Comparison of ENCODE assay signal across 11 cellular contexts in genomic region chr5:173330151-173330855, GRCh38. TPM values are rescaled to one million over a fixed set of nuclear protein-coding genes. Genes with fewer than 3 reads are reported as not detected.
DNase-seq lines count a peak whose midpoint lies in the region; ATAC-seq and TF ChIP-seq lines count a peak whose summit lies in the region.
"Had no signal": no experiment of that assay in that cellular context is flagged by ENCODE, and none has a peak within 500 bp of the region (broad histone marks: within the 10 kb centered on the region; RNA-seq: fewer than 3 reads in every experiment).

No MANE protein-coding gene starts in this region.

- peaks cover 56% of the 10 kb centered on the region for H3K27me3 Mint-ChIP-seq in stimulated activated naive CD8-positive, alpha-beta T cell treated with anti-CD3 and anti-CD28 coated beads, Interleukin-15, amount 100 ng/mL, for 72 hours

- ATAC-seq in heart left ventricle, result no peak
- ATAC-seq in Right ventricle myocardium superior (ENCODE audit: poor library complexity), result no peak
- no peak for ATAC-seq in RWPE2 (ENCODE audit: low read depth)
- ATAC-seq in stimulated activated naive CD8-positive, alpha-beta T cell treated with anti-CD3 and anti-CD28 coated beads, Interleukin-15, amount 100 ng/mL, for 72 hours, result no peak
- ATAC-seq in HG03432 (IDR thresholded peaks at IDR 0.05; ENCODE audit: unreplicated experiment), result no peak

- WGBS in heart left ventricle, 4 donors, result 59 to 70% (median 64%) methylated on average over 11 to 13 of the region's 13 CpGs

- peaks cover 46% of the 10 kb centered on the region for H3K4me1 Mint-ChIP-seq in stimulated activated naive CD8-positive, alpha-beta T cell treated with anti-CD3 and anti-CD28 coated beads, Interleukin-15, amount 100 ng/mL, for 72 hours

- H3K36me3 ChIP-seq in heart left ventricle, result no peaks in the 10 kb centered on the region
- peaks cover 26% of the 10 kb centered on the region for H3K36me3 ChIP-seq in RWPE2 (ENCODE audit: low read depth)
- H3K36me3 ChIP-seq: uterus had no signal

- TF ChIP-seq POLR2A in heart left ventricle (IDR thresholded peaks at IDR 0.05), result no peak

- peaks cover 6 to 7% of the 10 kb centered on the region in 2 donors for H3K9me3 Mint-ChIP-seq in stimulated activated naive CD8-positive, alpha-beta T cell treated with anti-CD3 and anti-CD28 coated beads, Interleukin-15, amount 100 ng/mL, for 72 hours

- H3K27ac Mint-ChIP-seq in stimulated activated naive CD8-positive, alpha-beta T cell treated with anti-CD3 and anti-CD28 coated beads, Interleukin-15, amount 100 ng/mL, for 72 hours, result peak overlapping the region; percentile 80 to 97

- H3K9me3 ChIP-seq in heart left ventricle (no peaks in the 10 kb centered on the region), RWPE2 (ENCODE audit: severe bottlenecking) (no peaks in the 10 kb centered on the region)
- H3K9me3 ChIP-seq: uterus had no signal

- peak overlapping the region in 3 of 12 donors; percentile 52 to 87 (median 72) for H3K27ac ChIP-seq in heart left ventricle
- H3K27ac ChIP-seq in RWPE2 (ENCODE audit: poor library complexity, severe bottlenecking), result peak overlapping the region; percentile 92
- H3K27ac ChIP-seq in dorsolateral prefrontal cortex, result no peak overlapping the region
- H3K27ac ChIP-seq: uterus had no signal

- H3K27me3 ChIP-seq in heart left ventricle, result peaks cover 0 to 54% (median 5%) of the 10 kb centered on the region in 9 donors
- H3K27me3 ChIP-seq in RWPE2 (ENCODE audit: insufficient read depth, poor library complexity, severe bottlenecking), result no peaks in the 10 kb centered on the region
- peaks cover 0 to 64% (median 46%) of the 10 kb centered on the region in 45 donors for H3K27me3 ChIP-seq in dorsolateral prefrontal cortex

- H3K4me1 ChIP-seq in heart left ventricle (peaks cover 0 to 47% (median 27%) of the 10 kb centered on the region in 12 donors), RWPE2 (ENCODE audit: insufficient read depth, poor library complexity, severe bottlenecking) (peaks cover 39% of the 10 kb centered on the region)

- H3K4me3 ChIP-seq in heart left ventricle (peak overlapping the region in 10 of 12 donors; percentile 24 to 68 (median 59)), RWPE2 (ENCODE audit: severe bottlenecking) (peak overlapping the region; percentile 47), fibroblast of pulmonary artery (replicated peaks; ENCODE audit: low read depth, low read length) (peak overlapping the region; percentile 22), dorsolateral prefrontal cortex (peak overlapping the region in 29 of 59 donors; percentile 37 to 76 (median 61))

- TF ChIP-seq CTCF in heart left ventricle (IDR thresholded peaks at IDR 0.05) (no peak), RWPE2 (IDR thresholded peaks at IDR 0.05; ENCODE audit: poor library complexity, severe bottlenecking) (no peak), fibroblast of pulmonary artery (IDR thresholded peaks at IDR 0.05; ENCODE audit: low read length, missing control alignments) (no peak), dorsolateral prefrontal cortex (IDR thresholded peaks at IDR 0.05 in 54 of 56, conservative IDR thresholded peaks at IDR 0.05 in 2 of 56; ENCODE audit: low read depth in 1 of 56, partially characterized antibody in 56 of 56) (no peak)

- intact Hi-C loops in heart left ventricle (cut with DNase I) (loop anchor here in 4 of 10 donors (2.0 to 10.0 kb wide), 2 partner anchors 36 to 244 kb away; no protein-coding TSS in a partner anchor), Right ventricle myocardium superior (cut with DNase I) (no loop called here), dorsolateral prefrontal cortex (cut with DNase I) (loop anchor here (5.0 to 10.0 kb wide), 2 partner anchors 162 to 164 kb away; no protein-coding TSS in a partner anchor)

- peak overlapping the region; percentile 93 to 97 for H3K4me3 Mint-ChIP-seq in stimulated activated naive CD8-positive, alpha-beta T cell treated with anti-CD3 and anti-CD28 coated beads, Interleukin-15, amount 100 ng/mL, for 72 hours

- DNase-seq in heart left ventricle (no peak), Right ventricle myocardium superior (no peak), RWPE2 (ENCODE audit: low spot score) (no peak), fibroblast of pulmonary artery (ENCODE audit: low read depth) (no peak), H4 (ENCODE audit: low spot score) (no peak), dorsolateral prefrontal cortex (no peak)
- peak; percentile 19 to 27 for DNase-seq in stimulated activated naive CD8-positive, alpha-beta T cell treated with anti-CD3 and anti-CD28 coated beads, Interleukin-15, amount 100 ng/mL, for 72 hours
- DNase-seq: activated CD4-positive, CD25-positive, alpha-beta regulatory T cell treated with anti-CD3 and anti-CD28 coated beads, Interleukin-2, amount 50 U/mL, for 72 hours; cortex of kidney; uterus had no signal

RNA-seq across cellular contexts. Expression of gene STC2, which starts 2.1 kb away (rescaled TPM):
- total RNA-seq in heart left ventricle (10 to 100 TPM in 4 of 9 donors, 1 to 10 TPM in 5; 3.9 to 15.0 (median 8.6) TPM), Right ventricle myocardium superior (9.6 TPM), dorsolateral prefrontal cortex (1 to 10 TPM in 93 of 120 experiments, under 1 TPM in 27; 0.25 to 8.7 (median 1.7) TPM)
- polyA plus RNA-seq in heart left ventricle, result 10 to 100 TPM in 1 of 2 donors, 1 to 10 TPM in 1; 6.2 to 15.2 TPM
- 36.6 and 43.8 TPM in 2 replicates for total RNA-seq in H4 (2014; rRNA removed; shearing (Covaris generic))

Comparison
In these comparisons a context has a peak if more than half of its experiments do, and no peak if none do; other contexts are left out.
1. DNase-seq: peak in stimulated activated naive CD8-positive, alpha-beta T cell treated with anti-CD3 and anti-CD28 coated beads, Interleukin-15, amount 100 ng/mL, for 72 hours (2 of 2); none in heart left ventricle (0 of 5), Right ventricle myocardium superior (single experiment), RWPE2 (single experiment), fibroblast of pulmonary artery (single experiment), H4 (single experiment) and dorsolateral prefrontal cortex (0 of 10).